32 cellular contexts compared by ENCODE assay signal in the genomic region with DNA sequence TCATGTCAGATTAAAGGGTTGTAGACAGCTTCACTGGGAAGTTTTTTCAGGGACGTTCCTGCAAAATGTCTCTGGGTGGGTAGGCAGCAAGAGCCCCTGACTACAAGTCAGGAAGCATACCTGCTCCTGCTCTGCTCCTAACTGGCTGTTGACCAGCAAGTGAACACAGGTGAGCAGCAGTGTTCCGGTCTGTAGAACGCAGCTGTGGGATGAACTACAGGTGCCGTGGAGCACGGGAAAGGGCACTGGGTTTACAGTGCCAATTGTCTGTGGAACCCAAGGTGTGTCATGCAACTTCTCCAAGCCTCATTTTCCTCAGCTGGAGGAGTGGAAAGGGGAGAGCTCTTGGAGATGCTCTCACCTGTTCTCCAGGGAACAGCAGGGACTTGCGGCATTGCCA. TPM values are rescaled to one million over a fixed set of nuclear protein-coding genes. Genes with fewer than 3 reads are reported as not detected.
"Had no signal": no experiment of that assay in that cellular context is flagged by ENCODE, and none has a peak within 500 bp of the region (broad histone marks: within the 10 kb centered on the region; RNA-seq: fewer than 3 reads in every experiment).

No MANE protein-coding gene starts in this region.

- H3K4me3 ChIP-seq: ascending aorta, colonic mucosa, esophagus squamous epithelium, gastroesophageal sphincter, heart right ventricle had no signal

- H3K27ac Mint-ChIP-seq: activated CD4-positive, alpha-beta memory T cell treated with anti-CD3 and anti-CD28 coated beads for 36 hours; activated CD4-positive, alpha-beta T cell treated with anti-CD3 and anti-CD28 coated beads for 36 hours; activated CD4-positive, alpha-beta T cell treated with anti-CD3 and anti-CD28 coated beads, Interleukin-2, amount 10 ng/mL, durations not matched to agents 24 days and 14 days; activated CD8-positive, alpha-beta T cell treated with anti-CD3 and anti-CD28 coated beads, Interleukin-2, amount 10 ng/mL, durations not matched to agents 7 days and 5 days; activated naive CD4-positive, alpha-beta T cell treated with anti-CD3 and anti-CD28 coated beads, Interleukin-2, amount 10 ng/mL, durations not matched to agents 7 days and 5 days; activated naive CD4-positive, alpha-beta T cell treated with anti-CD3 and anti-CD28 coated beads, Interleukin-2, amount 50 U/mL, for 72 hours; activated naive CD8-positive, alpha-beta T cell treated with anti-CD3 and anti-CD28 coated beads, Interleukin-2, amount 10 ng/mL, durations not matched to agents 7 days and 5 days; activated T-cell treated with anti-CD3 and anti-CD28 coated beads, Interleukin-2, amount 50 U/mL, for 24 hours; activated T-cell treated with anti-CD3 and anti-CD28 coated beads, Interleukin-2, amount 50 U/mL, for 72 hours had no signal

- H3K36me3 ChIP-seq: ascending aorta, brain microvascular endothelial cell, colonic mucosa, esophagus squamous epithelium, gastroesophageal sphincter had no signal

- ATAC-seq: activated CD4-positive, alpha-beta T cell treated with anti-CD3 and anti-CD28 coated beads for 36 hours; activated CD8-positive, alpha-beta T cell treated with anti-CD3 and anti-CD28 coated beads, Interleukin-2, amount 10 ng/mL, durations not matched to agents 7 days and 5 days; activated naive CD4-positive, alpha-beta T cell treated with anti-CD3 and anti-CD28 coated beads, Interleukin-2, amount 50 U/mL, for 72 hours; activated T-cell treated with anti-CD3 and anti-CD28 coated beads, Interleukin-2, amount 50 U/mL, for 72 hours; gastroesophageal sphincter; heart right ventricle had no signal

- H3K4me3 Mint-ChIP-seq: activated CD4-positive, alpha-beta memory T cell treated with anti-CD3 and anti-CD28 coated beads for 36 hours; activated CD4-positive, alpha-beta T cell treated with anti-CD3 and anti-CD28 coated beads for 36 hours; activated CD4-positive, alpha-beta T cell treated with anti-CD3 and anti-CD28 coated beads, Interleukin-2, amount 10 ng/mL, durations not matched to agents 24 days and 14 days; activated CD8-positive, alpha-beta T cell treated with anti-CD3 and anti-CD28 coated beads, Interleukin-2, amount 10 ng/mL, durations not matched to agents 7 days and 5 days; activated naive CD4-positive, alpha-beta T cell treated with anti-CD3 and anti-CD28 coated beads, Interleukin-2, amount 10 ng/mL, durations not matched to agents 7 days and 5 days; activated naive CD8-positive, alpha-beta T cell treated with anti-CD3 and anti-CD28 coated beads, Interleukin-2, amount 10 ng/mL, durations not matched to agents 7 days and 5 days; activated T-cell treated with anti-CD3 and anti-CD28 coated beads, Interleukin-2, amount 50 U/mL, for 24 hours; activated T-cell treated with anti-CD3 and anti-CD28 coated beads, Interleukin-2, amount 50 U/mL, for 72 hours had no signal

- H3K9me3 ChIP-seq: ascending aorta, colonic mucosa, esophagus squamous epithelium, gastroesophageal sphincter had no signal

- H3K27me3 ChIP-seq: ascending aorta, brain microvascular endothelial cell had no signal

- H3K36me3 Mint-ChIP-seq: activated CD4-positive, alpha-beta memory T cell treated with anti-CD3 and anti-CD28 coated beads for 36 hours; activated naive CD4-positive, alpha-beta T cell treated with anti-CD3 and anti-CD28 coated beads, Interleukin-2, amount 10 ng/mL, durations not matched to agents 7 days and 5 days; activated naive CD8-positive, alpha-beta T cell treated with anti-CD3 and anti-CD28 coated beads, Interleukin-2, amount 10 ng/mL, durations not matched to agents 7 days and 5 days had no signal

- H3K27me3 Mint-ChIP-seq: activated CD4-positive, alpha-beta T cell treated with anti-CD3 and anti-CD28 coated beads, Interleukin-2, amount 10 ng/mL, durations not matched to agents 24 days and 14 days; activated naive CD8-positive, alpha-beta T cell treated with anti-CD3 and anti-CD28 coated beads, Interleukin-2, amount 10 ng/mL, durations not matched to agents 7 days and 5 days had no signal

- H3K4me1 Mint-ChIP-seq: activated CD4-positive, alpha-beta T cell treated with anti-CD3 and anti-CD28 coated beads for 36 hours; activated CD4-positive, alpha-beta T cell treated with anti-CD3 and anti-CD28 coated beads, Interleukin-2, amount 10 ng/mL, durations not matched to agents 24 days and 14 days; activated naive CD4-positive, alpha-beta T cell treated with anti-CD3 and anti-CD28 coated beads, Interleukin-2, amount 10 ng/mL, durations not matched to agents 7 days and 5 days; activated naive CD8-positive, alpha-beta T cell treated with anti-CD3 and anti-CD28 coated beads, Interleukin-2, amount 10 ng/mL, durations not matched to agents 7 days and 5 days had no signal

- DNase-seq: activated CD4-positive, alpha-beta memory T cell treated with anti-CD3 and anti-CD28 coated beads for 36 hours; activated CD4-positive, alpha-beta T cell treated with anti-CD3 and anti-CD28 coated beads for 36 hours; activated CD4-positive, alpha-beta T cell treated with anti-CD3 and anti-CD28 coated beads, Interleukin-2, amount 10 ng/mL, durations not matched to agents 24 days and 14 days; activated CD4-positive, CD25-positive, alpha-beta regulatory T cell; activated CD4-positive, CD25-positive, alpha-beta regulatory T cell treated with anti-CD3 and anti-CD28 coated beads, Interleukin-2, amount 50 U/mL, for 72 hours; activated CD8-positive, alpha-beta T cell treated with anti-CD3 and anti-CD28 coated beads, Interleukin-2, amount 10 ng/mL, durations not matched to agents 7 days and 5 days; activated gamma-delta T cell; activated naive CD4-positive, alpha-beta T cell; activated naive CD4-positive, alpha-beta T cell treated with anti-CD3 and anti-CD28 coated beads, Interleukin-2, amount 10 ng/mL, durations not matched to agents 7 days and 5 days; activated naive CD8-positive, alpha-beta T cell treated with anti-CD3 and anti-CD28 coated beads, Interleukin-2, amount 10 ng/mL, durations not matched to agents 7 days and 5 days; activated T-cell treated with anti-CD3 and anti-CD28 coated beads for 4 hours; activated T-cell treated with anti-CD3 and anti-CD28 coated beads, Interleukin-2, amount 50 U/mL, for 24 hours; activated T-cell treated with anti-CD3 and anti-CD28 coated beads, Interleukin-2, amount 50 U/mL, for 72 hours; brain microvascular endothelial cell; central memory CD4-positive, alpha-beta T cell; cerebellar nuclear complex; colonic mucosa; effector CD8-positive, alpha-beta T cell; esophagus squamous epithelium; foreskin melanocyte; heart right ventricle; T-helper 2 cell had no signal

- H3K27ac ChIP-seq: ascending aorta, brain microvascular endothelial cell, colonic mucosa, epithelial cell of prostate, esophagus squamous epithelium, gastroesophageal sphincter had no signal

- H3K4me1 ChIP-seq: ascending aorta, colonic mucosa, esophagus squamous epithelium, gastroesophageal sphincter had no signal

RNA-seq across cellular contexts. Expression of gene ASB18, which starts 6.6 kb away (rescaled TPM):
- total RNA-seq: activated CD4-positive, alpha-beta memory T cell treated with anti-CD3 and anti-CD28 coated beads for 36 hours; activated CD4-positive, alpha-beta T cell treated with anti-CD3 and anti-CD28 coated beads for 36 hours; activated CD4-positive, alpha-beta T cell treated with anti-CD3 and anti-CD28 coated beads, Interleukin-2, amount 10 ng/mL, durations not matched to agents 24 days and 14 days; activated CD8-positive, alpha-beta T cell treated with anti-CD3 and anti-CD28 coated beads, Interleukin-2, amount 10 ng/mL, durations not matched to agents 7 days and 5 days; activated naive CD4-positive, alpha-beta T cell treated with anti-CD3 and anti-CD28 coated beads, Interleukin-2, amount 50 U/mL, for 72 hours; activated naive CD8-positive, alpha-beta T cell treated with anti-CD3 and anti-CD28 coated beads, Interleukin-2, amount 10 ng/mL, durations not matched to agents 7 days and 5 days; activated T-cell treated with anti-CD3 and anti-CD28 coated beads, Interleukin-2, amount 50 U/mL, for 72 hours; ascending aorta; colonic mucosa; dermis microvascular lymphatic vessel endothelial cell; endothelial cell of umbilical vein; esophagus squamous epithelium; fibroblast of lung; fibroblast of villous mesenchyme; gastroesophageal sphincter; glomerular endothelial cell; T-helper 1 cell treated with Interleukin-12 subunit alpha and Interleukin-12 subunit beta and Interleukin-4 antibody, amounts not matched to agents 30 ng/mL and 1 ng/mL, for 36 hours had no signal
